In the genomic region with DNA sequence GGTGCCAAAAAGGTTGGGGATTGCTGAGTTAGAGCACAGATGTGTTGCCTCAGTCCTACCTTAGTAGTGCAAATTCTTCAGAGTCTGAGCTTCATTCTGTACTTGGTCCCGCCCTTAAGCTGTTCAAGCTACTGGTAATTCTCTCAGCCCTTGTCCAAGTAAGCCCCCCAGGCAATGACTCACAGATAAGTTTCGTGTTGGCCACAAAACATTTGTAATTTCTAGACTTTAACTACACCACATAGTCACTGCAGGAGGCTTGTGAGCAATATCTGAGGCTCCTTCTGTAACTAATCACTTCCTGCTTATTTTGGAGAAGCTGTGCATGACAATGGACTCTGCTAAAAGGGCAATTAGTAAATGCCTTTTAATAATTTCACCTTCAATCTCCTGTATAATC, we compare ENCODE assay signal across 11 cellular contexts.
A peak's percentile ranks its signal among the peaks of the same experiment; 100 is the strongest.
DNase-seq lines count a peak whose midpoint lies in the region; ATAC-seq and TF ChIP-seq lines count a peak whose summit lies in the region.
"Had no signal": no experiment of that assay in that cellular context is flagged by ENCODE, and none has a peak within 500 bp of the region (broad histone marks: within the 10 kb centered on the region; RNA-seq: fewer than 3 reads in every experiment).

No MANE protein-coding gene starts in this region.

- ATAC-seq in HG03342 (IDR thresholded peaks at IDR 0.05; ENCODE audit: unreplicated experiment) (no peak), GM19463 (IDR thresholded peaks at IDR 0.05; ENCODE audit: unreplicated experiment) (no peak)

- no peak overlapping the region for H3K27ac ChIP-seq in hepatocyte
- H3K27ac ChIP-seq: heart right ventricle had no signal

- H3K79me2 ChIP-seq in hepatocyte, result no peaks in the 10 kb centered on the region

- 38% methylated on average over 2 of the region's 2 CpGs for WGBS in hepatocyte (ENCODE audit: low lambda C conversion rate, missing lambda C conversion rate)

- no peak for TF ChIP-seq CTCF in hepatocyte (IDR thresholded peaks at IDR 0.05; ENCODE audit: poor library complexity)

- no peak overlapping the region for H3K4me3 ChIP-seq in hepatocyte
- H3K4me3 ChIP-seq: heart right ventricle had no signal

- no peaks in the 10 kb centered on the region for H3K27me3 ChIP-seq in hepatocyte
- H3K27me3 ChIP-seq: heart right ventricle had no signal

- no peaks in the 10 kb centered on the region for H3K36me3 ChIP-seq in hepatocyte (replicated peaks; ENCODE audit: insufficient read depth, low read depth)
- H3K36me3 ChIP-seq: heart right ventricle had no signal

- H3K4me1 ChIP-seq in hepatocyte (ENCODE audit: insufficient read depth), result no peaks in the 10 kb centered on the region
- H3K4me1 ChIP-seq: heart right ventricle had no signal

- H3K9me3 ChIP-seq in hepatocyte (ENCODE audit: low read depth), result no peaks in the 10 kb centered on the region

- no peaks in the 10 kb centered on the region for H4K20me1 ChIP-seq in hepatocyte (ENCODE audit: insufficient read depth, poor library complexity, severe bottlenecking)

- H3K4me2 ChIP-seq in hepatocyte, result no peak overlapping the region

- H2AFZ ChIP-seq in hepatocyte, result no peak overlapping the region

- peak; percentile 76 to 78 for DNase-seq in AML-193 (lab: John Stamatoyannopoulos, UW)
- peak; percentile 79 to 84 for DNase-seq in Kasumi-1 (lab: John Stamatoyannopoulos, UW)
- peak; percentile 13 for DNase-seq in UCSD-AML1 (lab: John Stamatoyannopoulos, UW; ENCODE audit: unreplicated experiment)
- DNase-seq in hepatocyte (ENCODE audit: low spot score), result peak; percentile 19
- no peak for DNase-seq in SW480 (ENCODE audit: low spot score)
- no peak for DNase-seq in stimulated activated naive CD4-positive, alpha-beta T cell treated with Interleukin-2 at 50 U/mL for 16 hours (lab: John Stamatoyannopoulos, UW)
- DNase-seq: CD8-positive, alpha-beta memory T cell; heart right ventricle; NCI-H2029 treated with DMSO at 0.1 percent for 48 hours had no signal

- no peaks in the 10 kb centered on the region for H3K9me2 ChIP-seq in hepatocyte (replicated peaks; ENCODE audit: insufficient read depth)

Comparison
In these comparisons a context has a peak if more than half of its experiments do, and no peak if none do; other contexts are left out.
1. DNase-seq: peak in AML-193 (2 of 2), Kasumi-1 (2 of 2), UCSD-AML1 (single experiment) and hepatocyte (single experiment); none in SW480 (single experiment) and stimulated activated naive CD4-positive, alpha-beta T cell treated with Interleukin-2 at 50 U/mL for 16 hours (single experiment).